In genomic region chr12:68189766-68190700, GRCh38 we compare ENCODE assay signal across 9 cellular contexts. TPM values are rescaled to one million over a fixed set of nuclear protein-coding genes. Genes with fewer than 3 reads are reported as not detected.
DNase-seq lines count a peak whose midpoint lies in the region; ATAC-seq and TF ChIP-seq lines count a peak whose summit lies in the region.
"Had no signal": no experiment of that assay in that cellular context is flagged by ENCODE, and none has a peak within 500 bp of the region (broad histone marks: within the 10 kb centered on the region; RNA-seq: fewer than 3 reads in every experiment).

No MANE protein-coding gene starts in this region.

- ATAC-seq in PC-3 (no peak), HG03097 (IDR thresholded peaks at IDR 0.05; ENCODE audit: low FRiP score, unreplicated experiment) (no peak)
- peak; percentile 89 for ATAC-seq in activated naive CD8-positive, alpha-beta T cell treated with anti-CD3 and anti-CD28 coated beads, Interleukin-2, amount 50 U/mL, for 24 hours
- ATAC-seq: Panc1 had no signal

- H4K20me1 ChIP-seq in PC-3 (ENCODE audit: low read length) (no peaks in the 10 kb centered on the region), MM.1S (ENCODE audit: insufficient read depth, low read length) (no peaks in the 10 kb centered on the region)

- peaks cover 4% of the 10 kb centered on the region for H3K9me3 Mint-ChIP-seq in activated naive CD8-positive, alpha-beta T cell treated with anti-CD3 and anti-CD28 coated beads, Interleukin-2, amount 50 U/mL, for 24 hours

- H3K79me2 ChIP-seq in PC-3 (ENCODE audit: low read length) (no peaks in the 10 kb centered on the region), mesendoderm (ENCODE audit: control insufficient read depth, insufficient read depth, low read length) (no peaks in the 10 kb centered on the region), MM.1S (ENCODE audit: low read length) (no peaks in the 10 kb centered on the region)

- peaks cover 51% of the 10 kb centered on the region for H3K4me1 Mint-ChIP-seq in activated naive CD8-positive, alpha-beta T cell treated with anti-CD3 and anti-CD28 coated beads, Interleukin-2, amount 50 U/mL, for 24 hours

- H2AFZ ChIP-seq in PC-3 (ENCODE audit: low read length) (no peak overlapping the region), MM.1S (ENCODE audit: low read length) (no peak overlapping the region)

- H3K4me3 Mint-ChIP-seq in activated naive CD8-positive, alpha-beta T cell treated with anti-CD3 and anti-CD28 coated beads, Interleukin-2, amount 50 U/mL, for 24 hours: no peak overlapping the region

- H3K27me3 Mint-ChIP-seq in activated naive CD8-positive, alpha-beta T cell treated with anti-CD3 and anti-CD28 coated beads, Interleukin-2, amount 50 U/mL, for 24 hours: peaks cover 9% of the 10 kb centered on the region

- no peak for TF ChIP-seq CTCF in PC-3 (conservative IDR thresholded peaks at IDR 0.05; ENCODE audit: low read depth, low read length)
- no peak for TF ChIP-seq CTCF in MM.1S (IDR thresholded peaks at IDR 0.05; ENCODE audit: low read length)

- H3K9ac ChIP-seq in PC-3 (ENCODE audit: low read length): no peak overlapping the region
- no peak overlapping the region for H3K9ac ChIP-seq in mesendoderm (ENCODE audit: low read length)
- no peak overlapping the region for H3K9ac ChIP-seq in MM.1S (ENCODE audit: low read length)

- H3K4me1 ChIP-seq in PC-3 (ENCODE audit: insufficient read depth, low read length): no peaks in the 10 kb centered on the region
- H3K4me1 ChIP-seq in mesendoderm (ENCODE audit: control insufficient read depth, low read depth, low read length): no peaks in the 10 kb centered on the region
- no peaks in the 10 kb centered on the region for H3K4me1 ChIP-seq in MM.1S (ENCODE audit: low read length)

- H2AK5ac ChIP-seq in mesendoderm (ENCODE audit: low read length): no peak overlapping the region

- no CpG with 5 or more reads among the region's 4 CpGs for WGBS in mesendoderm (ENCODE audit: extremely low coverage, insufficient coverage, low lambda C conversion rate)

- H3K4me3 ChIP-seq in PC-3 (ENCODE audit: low read length): no peak overlapping the region
- H3K4me3 ChIP-seq in skeletal muscle cell (ENCODE audit: low read depth, low read length): no peak overlapping the region
- H3K4me3 ChIP-seq in mesendoderm (ENCODE audit: low read length): no peak overlapping the region
- H3K4me3 ChIP-seq in MM.1S (ENCODE audit: low read length): no peak overlapping the region

- H2BK5ac ChIP-seq in mesendoderm (ENCODE audit: low read length): no peak overlapping the region

- H3K27ac Mint-ChIP-seq in activated naive CD8-positive, alpha-beta T cell treated with anti-CD3 and anti-CD28 coated beads, Interleukin-2, amount 50 U/mL, for 24 hours: peak overlapping the region; percentile 85

- H3K4me2 ChIP-seq in PC-3 (ENCODE audit: low read length) (no peak overlapping the region), mesendoderm (ENCODE audit: low read length) (no peak overlapping the region), MM.1S (ENCODE audit: low read depth, low read length) (no peak overlapping the region)

- no peaks in the 10 kb centered on the region for H3F3A ChIP-seq in PC-3 (ENCODE audit: low read length, unreplicated experiment)
- no peaks in the 10 kb centered on the region for H3F3A ChIP-seq in MM.1S (ENCODE audit: insufficient read depth, low read length)

- H3K36me3 ChIP-seq in PC-3 (ENCODE audit: low read depth, low read length) (no peaks in the 10 kb centered on the region), mesendoderm (ENCODE audit: control insufficient read depth, insufficient read depth, low read length) (no peaks in the 10 kb centered on the region), MM.1S (replicated peaks; ENCODE audit: insufficient read depth, low read length) (no peaks in the 10 kb centered on the region)

- CTCF ChIA-PET in PC-3 (lab: Charles Lee): no interaction called here

- no peak overlapping the region for H3K56ac ChIP-seq in mesendoderm (ENCODE audit: low read length)

- H2BK15ac ChIP-seq in mesendoderm (replicated peaks; ENCODE audit: low read depth): no peak overlapping the region

- no peak overlapping the region for H3K18ac ChIP-seq in mesendoderm (ENCODE audit: low read length)

- H3K79me1 ChIP-seq in mesendoderm (ENCODE audit: low read length): no peaks in the 10 kb centered on the region

- DNase-seq in EL: peak; percentile 38
- DNase-seq in PC-3: peak; percentile 39
- DNase-seq in activated naive CD8-positive, alpha-beta T cell treated with anti-CD3 and anti-CD28 coated beads, Interleukin-2, amount 50 U/mL, for 24 hours: no peak
- peak; percentile 30 for DNase-seq in skeletal muscle cell (ENCODE audit: low read depth)
- no peak for DNase-seq in mesendoderm
- no peak for DNase-seq in MM.1S
- DNase-seq in NCI-H1694 treated with DMSO at 0.1 percent for 48 hours (lab: John Stamatoyannopoulos, UW): no peak

- no peaks in the 10 kb centered on the region for H3K36me3 Mint-ChIP-seq in activated naive CD8-positive, alpha-beta T cell treated with anti-CD3 and anti-CD28 coated beads, Interleukin-2, amount 50 U/mL, for 24 hours (ENCODE audit: low read depth)

- H3K27me3 ChIP-seq in PC-3 (ENCODE audit: low read length) (peaks cover 58% of the 10 kb centered on the region), mesendoderm (ENCODE audit: insufficient read depth, low read length, poor library complexity) (no peaks in the 10 kb centered on the region), MM.1S (replicated peaks; ENCODE audit: insufficient read depth, low read length) (no peaks in the 10 kb centered on the region)

- H3K23ac ChIP-seq in mesendoderm (ENCODE audit: low read length): no peak overlapping the region

- no peak overlapping the region for H2BK120ac ChIP-seq in mesendoderm (ENCODE audit: low read depth, low read length)

- intact Hi-C loops in PC-3 (cut with micrococcal nuclease): no loop called here

- H4K8ac ChIP-seq in mesendoderm (ENCODE audit: low read depth, low read length): no peak overlapping the region

- POLR2A ChIA-PET in PC-3 (lab: Charles Lee; ENCODE audit: unreplicated experiment): no interaction called here

- no peak overlapping the region for H3K4ac ChIP-seq in mesendoderm (ENCODE audit: low read depth, low read length)

- H3K9me2 ChIP-seq in PC-3 (replicated peaks; ENCODE audit: low read length) (no peaks in the 10 kb centered on the region), MM.1S (replicated peaks; ENCODE audit: insufficient read depth, low read length) (no peaks in the 10 kb centered on the region)

- no TSS peak for BruUV-seq in PC-3 (replicated peaks; lab: Mats Ljungman, UMichigan)

- no peaks in the 10 kb centered on the region for H3K9me3 ChIP-seq in PC-3 (ENCODE audit: low read length)
- H3K9me3 ChIP-seq in MM.1S (replicated peaks; ENCODE audit: insufficient read depth, low read length): no peaks in the 10 kb centered on the region

- H4K5ac ChIP-seq in mesendoderm (ENCODE audit: low read length): no peak overlapping the region

- no peak overlapping the region for H3K27ac ChIP-seq in PC-3 (ENCODE audit: low read length)
- no peak overlapping the region for H3K27ac ChIP-seq in mesendoderm (ENCODE audit: low read depth, low read length)
- H3K27ac ChIP-seq in MM.1S (ENCODE audit: low read length): no peak overlapping the region

RNA-seq across cellular contexts. Expression of gene IFNG, which starts 30.5 kb away (rescaled TPM):
- not detected in 2 replicates for total RNA-seq in PC-3 (2014; rRNA removed)
- not detected for polyA plus RNA-seq in mesendoderm (2013, experiment 1 of 2)
- not detected for polyA plus RNA-seq in mesendoderm (2013, experiment 2 of 2)

RNA-seq across cellular contexts. Expression of gene IL26, which starts 35.6 kb away (rescaled TPM):
- not detected in 2 replicates for total RNA-seq in PC-3 (2014; rRNA removed)
- not detected for polyA plus RNA-seq in mesendoderm (2013, experiment 1 of 2)
- polyA plus RNA-seq in mesendoderm (2013, experiment 2 of 2): not detected

Comparison
In these comparisons a context has a peak if more than half of its experiments do, and no peak if none do; other contexts are left out.
1. DNase-seq: peak in EL (single experiment), PC-3 (single experiment) and skeletal muscle cell (single experiment); none in activated naive CD8-positive, alpha-beta T cell treated with anti-CD3 and anti-CD28 coated beads, Interleukin-2, amount 50 U/mL, for 24 hours (single experiment), mesendoderm (single experiment), MM.1S (single experiment) and NCI-H1694 treated with DMSO at 0.1 percent for 48 hours (single experiment).